Comparison of ENCODE assay signal across 8 cellular contexts in genomic region chr1:45010855-45011811, GRCh38.
DNase-seq lines count a peak whose midpoint lies in the region; ATAC-seq and TF ChIP-seq lines count a peak whose summit lies in the region.

Gene HECTD3, minus strand, starts transcription at chr1:45011324. Its CDS starts 67 bp downstream, at chr1:45011257.

- TF ChIP-seq POLR2A in erythroblast (IDR thresholded peaks at IDR 0.05; ENCODE audit: low read length) = peak; percentile 50

- peaks cover 39 to 47% of the 10 kb centered on the region in 2 donors for H3K36me3 ChIP-seq in mucosa of rectum (ENCODE audit: control insufficient read depth in 2 of 2, insufficient read depth in 2 of 2, low read length in 2 of 2)

- ATAC-seq in GM21447 (IDR thresholded peaks at IDR 0.05; ENCODE audit: unreplicated experiment) = peak; percentile 59

- DNase-seq in DMS 273 (lab: John Stamatoyannopoulos, UW; ENCODE audit: unreplicated experiment) = peak; percentile 92
- DNase-seq in HuH-7.5 (ENCODE audit: low spot score) = peak; percentile 67
- peak; percentile 65 for DNase-seq in OCI-M2 (lab: John Stamatoyannopoulos, UW; ENCODE audit: unreplicated experiment)
- peak; percentile 73 for DNase-seq in activated T-cell treated with anti-CD3 and anti-CD28 coated beads, Interleukin-2, amount 50 U/mL, for 1 hour
- peak; percentile 90 for DNase-seq in erythroblast (lab: John Stamatoyannopoulos, UW)
- peak; percentile 46 to 62 for DNase-seq in stimulated activated CD8-positive, alpha-beta memory T cell treated with anti-CD3 and anti-CD28 coated beads, Interleukin-7, amount 100 ng/mL, for 4 hours (ENCODE audit: low read depth in 2 of 2)

- peaks cover 28 to 29% of the 10 kb centered on the region in 2 donors for H3K4me1 ChIP-seq in mucosa of rectum (ENCODE audit: control insufficient read depth in 2 of 2, insufficient read depth in 2 of 2, low read length in 2 of 2)

- peak within 1 kb of the TSS; percentile 81 to 83 for H3K4me3 ChIP-seq in mucosa of rectum (ENCODE audit: low read length in 2 of 2)

- H3K27me3 ChIP-seq in mucosa of rectum (ENCODE audit: control insufficient read depth in 2 of 2, insufficient read depth in 2 of 2, low read length in 2 of 2) = no peaks in the 10 kb centered on the region

- no peaks in the 10 kb centered on the region for H3K9me3 ChIP-seq in mucosa of rectum (ENCODE audit: control insufficient read depth in 2 of 2, low read length in 2 of 2)

- peak within 1 kb of the TSS; percentile 80 to 91 for H3K27ac ChIP-seq in mucosa of rectum (ENCODE audit: low read depth in 2 of 2, low read length in 2 of 2)

- peak within 1 kb of the TSS; percentile 78 for H3K9ac ChIP-seq in mucosa of rectum (ENCODE audit: low read depth in 1 of 2, low read length in 2 of 2)

Comparison
In these comparisons a context has a peak if more than half of its experiments do, and no peak if none do; other contexts are left out.
1. Peak in every context shown above with its lines: DNase-seq, ATAC-seq, H3K4me3 ChIP-seq and H3K27ac ChIP-seq.